ENCODE assay signal across 25 cellular contexts in the genomic region with DNA sequence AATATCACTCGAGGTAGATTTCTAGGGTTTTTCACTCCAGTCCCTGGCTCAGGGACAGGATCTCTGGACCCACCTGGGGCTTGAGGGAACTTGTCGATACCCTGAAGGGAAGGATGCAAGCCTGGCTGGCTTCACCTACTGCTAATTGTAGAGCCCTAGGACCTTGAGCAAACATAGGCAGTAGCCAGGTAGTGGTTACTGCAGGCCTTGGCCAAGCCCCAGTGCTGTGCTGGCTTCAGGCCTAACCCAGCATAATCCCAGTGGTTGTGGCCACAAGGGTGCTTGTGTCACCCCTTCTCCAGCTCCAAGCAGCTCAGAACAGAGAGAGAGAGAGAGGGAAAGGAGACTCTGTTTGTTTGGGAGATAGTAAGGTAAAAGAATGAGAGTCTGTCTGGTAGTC.
"Had no signal": no experiment of that assay in that cellular context is flagged by ENCODE, and none has a peak within 500 bp of the region (broad histone marks: within the 10 kb centered on the region; RNA-seq: fewer than 3 reads in every experiment).

No MANE protein-coding gene starts in this region.

- H3K27ac ChIP-seq: brain microvascular endothelial cell, foreskin keratinocyte, left ventricle myocardium inferior, prostate gland, right atrium auricular region, thyroid gland, VCaP had no signal

- H3K4me3 Mint-ChIP-seq: activated CD4-positive, alpha-beta T cell treated with anti-CD3 and anti-CD28 coated beads, Interleukin-2, amount 10 ng/mL, durations not matched to agents 7 days and 5 days; activated CD8-positive, alpha-beta T cell treated with anti-CD3 and anti-CD28 coated beads for 36 hours; activated T-helper 17 cell treated with anti-CD3 and anti-CD28 coated beads, Interleukin-2, amount 50 U/mL, for 72 hours; natural killer cell treated with Interleukin-12 subunit alpha and Interleukin-12 subunit beta and Interleukin-15 and Interleukin-18, amount 100 ng/mL, for 72 hours; T-helper 2 cell treated with Interferon-gamma antibody and Interleukin-4, amounts not matched to agents 5 μg/mL and 100 μg/mL, for 36 hours had no signal

- H3K27ac Mint-ChIP-seq: activated CD4-positive, alpha-beta T cell treated with anti-CD3 and anti-CD28 coated beads, Interleukin-2, amount 10 ng/mL, durations not matched to agents 7 days and 5 days; activated CD8-positive, alpha-beta T cell treated with anti-CD3 and anti-CD28 coated beads for 36 hours; activated naive CD4-positive, alpha-beta T cell treated with anti-CD3 and anti-CD28 coated beads, Interleukin-2, amount 50 U/mL, for 72 hours; activated T-helper 17 cell treated with anti-CD3 and anti-CD28 coated beads, Interleukin-2, amount 50 U/mL, for 72 hours; T-helper 2 cell treated with Interferon-gamma antibody and Interleukin-4, amounts not matched to agents 5 μg/mL and 100 μg/mL, for 36 hours had no signal

- H3K27me3 ChIP-seq: brain microvascular endothelial cell, foreskin keratinocyte, right atrium auricular region, thyroid gland had no signal

- DNase-seq: activated CD4-positive, alpha-beta T cell treated with anti-CD3 and anti-CD28 coated beads, Interleukin-2, amount 10 ng/mL, durations not matched to agents 7 days and 5 days; activated CD4-positive, CD25-positive, alpha-beta regulatory T cell treated with anti-CD3 and anti-CD28 coated beads, Interleukin-2, amount 50 U/mL, for 72 hours; activated CD8-positive, alpha-beta T cell treated with anti-CD3 and anti-CD28 coated beads for 36 hours; activated T-cell treated with anti-CD3 and anti-CD28 coated beads, Interleukin-2, amount 50 U/mL, for 1 hour; aorta; brain microvascular endothelial cell; central memory CD4-positive, alpha-beta T cell; dermis blood vessel endothelial cell; effector CD8-positive, alpha-beta T cell; foreskin keratinocyte; left ventricle myocardium inferior; mammary epithelial cell; midbrain; stimulated activated CD4-positive, alpha-beta T cell treated with anti-CD3 and anti-CD28 coated beads, Interleukin-12 subunit alpha, Interleukin-12 subunit beta, amount 100 ng/mL, for 4 hours; stimulated activated CD4-positive, alpha-beta T cell treated with anti-CD3 and anti-CD28 coated beads, Interleukin-4, amount 100 ng/mL, for 4 hours; stimulated activated naive CD8-positive, alpha-beta T cell treated with anti-CD3 and anti-CD28 coated beads, Interleukin-15, Interleukin-2, amounts not matched to agents 100 U/mL and 50 U/mL, for 24 hours; substantia nigra had no signal

- H3K9me3 ChIP-seq: prostate gland, thyroid gland had no signal

- H3K4me3 ChIP-seq: left ventricle myocardium inferior, prostate gland, right atrium auricular region, thyroid gland had no signal

- H3K4me1 ChIP-seq: foreskin keratinocyte, prostate gland had no signal

- H3K27me3 Mint-ChIP-seq: activated CD4-positive, alpha-beta T cell treated with anti-CD3 and anti-CD28 coated beads, Interleukin-2, amount 10 ng/mL, durations not matched to agents 7 days and 5 days; activated CD8-positive, alpha-beta T cell treated with anti-CD3 and anti-CD28 coated beads for 36 hours; activated T-helper 17 cell treated with anti-CD3 and anti-CD28 coated beads, Interleukin-2, amount 50 U/mL, for 72 hours; natural killer cell treated with Interleukin-12 subunit alpha and Interleukin-12 subunit beta and Interleukin-15 and Interleukin-18, amount 100 ng/mL, for 72 hours had no signal

- H3K36me3 ChIP-seq: brain microvascular endothelial cell, left ventricle myocardium inferior, prostate gland, right atrium auricular region, thyroid gland had no signal

- ATAC-seq: activated CD8-positive, alpha-beta T cell treated with anti-CD3 and anti-CD28 coated beads for 36 hours; activated naive CD4-positive, alpha-beta T cell treated with anti-CD3 and anti-CD28 coated beads, Interleukin-2, amount 50 U/mL, for 72 hours; activated T-helper 17 cell treated with anti-CD3 and anti-CD28 coated beads, Interleukin-2, amount 50 U/mL, for 72 hours; foreskin keratinocyte; natural killer cell treated with Interleukin-12 subunit alpha and Interleukin-12 subunit beta and Interleukin-15 and Interleukin-18, amount 100 ng/mL, for 72 hours; stimulated activated naive CD8-positive, alpha-beta T cell treated with anti-CD3 and anti-CD28 coated beads, Interleukin-15, Interleukin-2, amounts not matched to agents 100 U/mL and 50 U/mL, for 24 hours had no signal
